Comparison of ENCODE assay signal across 1 cellular context in the genomic region with DNA sequence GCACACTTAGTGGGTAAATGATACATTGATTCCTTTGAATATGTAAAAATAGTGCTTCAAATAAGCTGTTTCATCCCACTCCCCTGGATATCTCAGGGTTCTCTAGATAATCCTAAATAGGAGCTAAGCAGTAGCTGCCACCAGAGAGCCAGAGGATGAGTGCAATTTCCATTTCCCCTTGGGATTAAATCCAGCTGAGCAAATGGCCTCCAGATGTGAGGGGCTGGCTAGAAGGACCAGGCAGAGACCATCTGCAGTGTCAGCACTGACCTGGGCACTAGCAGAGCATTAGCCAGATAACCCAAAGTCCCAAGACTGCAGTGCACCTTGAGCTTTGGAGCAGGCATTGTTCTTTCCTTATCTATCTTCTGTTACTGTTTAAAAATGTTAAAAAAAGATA.
A peak's percentile ranks its signal among the peaks of the same experiment; 100 is the strongest.
TF ChIP-seq lines count a peak whose summit lies in the region.

No MANE protein-coding gene starts in this region.

TF ChIP-seq in HepG2, 621 proteins besides CTCF, POLR2A, EP300 and RAD21:
- TF ChIP-seq ZKSCAN1 (IDR thresholded peaks at IDR 0.05; ENCODE audit: low read length) (no peak), ZNF207 (IDR thresholded peaks at IDR 0.05; ENCODE audit: borderline replicate concordance) (no peak), RBM22 (optimal IDR thresholded peaks at IDR 0.05; ENCODE audit: low read length) (peak; percentile 39), CBX2 (IDR thresholded peaks at IDR 0.05; ENCODE audit: low read depth, low read length) (no peak), CBX2 (CRISPR knock-in tag; IDR thresholded peaks at IDR 0.05; ENCODE audit: low read depth) (no peak), NFYB (CRISPR knock-in tag; IDR thresholded peaks at IDR 0.05) (no peak), SOX6 (IDR thresholded peaks at IDR 0.05) (no peak), SOX6 (CRISPR knock-in tag; IDR thresholded peaks at IDR 0.05) (0 out of 2 replicates have a peak, but pooled peaks have one; percentile 27), SOX13 (IDR thresholded peaks at IDR 0.05) (no peak), SOX13 (CRISPR knock-in tag; conservative IDR thresholded peaks at IDR 0.05 in 1 of 2, IDR thresholded peaks at IDR 0.05 in 1 of 2) (0 out of 4 replicates have a peak, but pooled peaks of 1 of the 2 experiments have one; percentile 32), ZNF891 (CRISPR knock-in tag; IDR thresholded peaks at IDR 0.05) (no peak), ZNF451 (CRISPR knock-in tag; IDR thresholded peaks at IDR 0.05) (no peak), PRMT3 (CRISPR knock-in tag; IDR thresholded peaks at IDR 0.05; ENCODE audit: borderline replicate concordance, low read depth) (no peak), BHLHE40 (IDR thresholded peaks at IDR 0.05; ENCODE audit: low read length) (no peak), DPF2 (CRISPR knock-in tag; IDR thresholded peaks at IDR 0.05; ENCODE audit: borderline replicate concordance, low read depth) (no peak), ZNF687 (CRISPR knock-in tag; IDR thresholded peaks at IDR 0.05) (no peak), EED (CRISPR knock-in tag; IDR thresholded peaks at IDR 0.05) (no peak)
- TF ChIP-seq, protein P1, sequence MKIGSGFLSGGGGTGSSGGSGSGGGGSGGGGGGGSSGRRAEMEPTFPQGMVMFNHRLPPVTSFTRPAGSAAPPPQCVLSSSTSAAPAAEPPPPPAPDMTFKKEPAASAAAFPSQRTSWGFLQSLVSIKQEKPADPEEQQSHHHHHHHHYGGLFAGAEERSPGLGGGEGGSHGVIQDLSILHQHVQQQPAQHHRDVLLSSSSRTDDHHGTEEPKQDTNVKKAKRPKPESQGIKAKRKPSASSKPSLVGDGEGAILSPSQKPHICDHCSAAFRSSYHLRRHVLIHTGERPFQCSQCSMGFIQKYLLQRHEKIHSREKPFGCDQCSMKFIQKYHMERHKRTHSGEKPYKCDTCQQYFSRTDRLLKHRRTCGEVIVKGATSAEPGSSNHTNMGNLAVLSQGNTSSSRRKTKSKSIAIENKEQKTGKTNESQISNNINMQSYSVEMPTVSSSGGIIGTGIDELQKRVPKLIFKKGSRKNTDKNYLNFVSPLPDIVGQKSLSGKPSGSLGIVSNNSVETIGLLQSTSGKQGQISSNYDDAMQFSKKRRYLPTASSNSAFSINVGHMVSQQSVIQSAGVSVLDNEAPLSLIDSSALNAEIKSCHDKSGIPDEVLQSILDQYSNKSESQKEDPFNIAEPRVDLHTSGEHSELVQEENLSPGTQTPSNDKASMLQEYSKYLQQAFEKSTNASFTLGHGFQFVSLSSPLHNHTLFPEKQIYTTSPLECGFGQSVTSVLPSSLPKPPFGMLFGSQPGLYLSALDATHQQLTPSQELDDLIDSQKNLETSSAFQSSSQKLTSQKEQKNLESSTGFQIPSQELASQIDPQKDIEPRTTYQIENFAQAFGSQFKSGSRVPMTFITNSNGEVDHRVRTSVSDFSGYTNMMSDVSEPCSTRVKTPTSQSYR (CRISPR knock-in tag; IDR thresholded peaks at IDR 0.05; ENCODE audit: borderline replicate concordance) = no peak
- TF ChIP-seq, protein P2, sequence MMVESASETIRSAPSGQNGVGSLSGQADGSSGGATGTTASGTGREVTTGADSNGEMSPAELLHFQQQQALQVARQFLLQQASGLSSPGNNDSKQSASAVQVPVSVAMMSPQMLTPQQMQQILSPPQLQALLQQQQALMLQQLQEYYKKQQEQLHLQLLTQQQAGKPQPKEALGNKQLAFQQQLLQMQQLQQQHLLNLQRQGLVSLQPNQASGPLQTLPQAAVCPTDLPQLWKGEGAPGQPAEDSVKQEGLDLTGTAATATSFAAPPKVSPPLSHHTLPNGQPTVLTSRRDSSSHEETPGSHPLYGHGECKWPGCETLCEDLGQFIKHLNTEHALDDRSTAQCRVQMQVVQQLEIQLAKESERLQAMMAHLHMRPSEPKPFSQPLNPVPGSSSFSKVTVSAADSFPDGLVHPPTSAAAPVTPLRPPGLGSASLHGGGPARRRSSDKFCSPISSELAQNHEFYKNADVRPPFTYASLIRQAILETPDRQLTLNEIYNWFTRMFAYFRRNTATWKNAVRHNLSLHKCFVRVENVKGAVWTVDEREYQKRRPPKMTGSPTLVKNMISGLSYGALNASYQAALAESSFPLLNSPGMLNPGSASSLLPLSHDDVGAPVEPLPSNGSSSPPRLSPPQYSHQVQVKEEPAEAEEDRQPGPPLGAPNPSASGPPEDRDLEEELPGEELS (CRISPR knock-in tag; IDR thresholded peaks at IDR 0.05) = no peak
- TF ChIP-seq, protein P3, sequence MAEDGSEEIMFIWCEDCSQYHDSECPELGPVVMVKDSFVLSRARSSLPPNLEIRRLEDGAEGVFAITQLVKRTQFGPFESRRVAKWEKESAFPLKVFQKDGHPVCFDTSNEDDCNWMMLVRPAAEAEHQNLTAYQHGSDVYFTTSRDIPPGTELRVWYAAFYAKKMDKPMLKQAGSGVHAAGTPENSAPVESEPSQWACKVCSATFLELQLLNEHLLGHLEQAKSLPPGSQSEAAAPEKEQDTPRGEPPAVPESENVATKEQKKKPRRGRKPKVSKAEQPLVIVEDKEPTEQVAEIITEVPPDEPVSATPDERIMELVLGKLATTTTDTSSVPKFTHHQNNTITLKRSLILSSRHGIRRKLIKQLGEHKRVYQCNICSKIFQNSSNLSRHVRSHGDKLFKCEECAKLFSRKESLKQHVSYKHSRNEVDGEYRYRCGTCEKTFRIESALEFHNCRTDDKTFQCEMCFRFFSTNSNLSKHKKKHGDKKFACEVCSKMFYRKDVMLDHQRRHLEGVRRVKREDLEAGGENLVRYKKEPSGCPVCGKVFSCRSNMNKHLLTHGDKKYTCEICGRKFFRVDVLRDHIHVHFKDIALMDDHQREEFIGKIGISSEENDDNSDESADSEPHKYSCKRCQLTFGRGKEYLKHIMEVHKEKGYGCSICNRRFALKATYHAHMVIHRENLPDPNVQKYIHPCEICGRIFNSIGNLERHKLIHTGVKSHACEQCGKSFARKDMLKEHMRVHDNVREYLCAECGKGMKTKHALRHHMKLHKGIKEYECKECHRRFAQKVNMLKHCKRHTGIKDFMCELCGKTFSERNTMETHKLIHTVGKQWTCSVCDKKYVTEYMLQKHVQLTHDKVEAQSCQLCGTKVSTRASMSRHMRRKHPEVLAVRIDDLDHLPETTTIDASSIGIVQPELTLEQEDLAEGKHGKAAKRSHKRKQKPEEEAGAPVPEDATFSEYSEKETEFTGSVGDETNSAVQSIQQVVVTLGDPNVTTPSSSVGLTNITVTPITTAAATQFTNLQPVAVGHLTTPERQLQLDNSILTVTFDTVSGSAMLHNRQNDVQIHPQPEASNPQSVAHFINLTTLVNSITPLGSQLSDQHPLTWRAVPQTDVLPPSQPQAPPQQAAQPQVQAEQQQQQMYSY (CRISPR knock-in tag; IDR thresholded peaks at IDR 0.05) = no peak
- TF ChIP-seq, protein P4, sequence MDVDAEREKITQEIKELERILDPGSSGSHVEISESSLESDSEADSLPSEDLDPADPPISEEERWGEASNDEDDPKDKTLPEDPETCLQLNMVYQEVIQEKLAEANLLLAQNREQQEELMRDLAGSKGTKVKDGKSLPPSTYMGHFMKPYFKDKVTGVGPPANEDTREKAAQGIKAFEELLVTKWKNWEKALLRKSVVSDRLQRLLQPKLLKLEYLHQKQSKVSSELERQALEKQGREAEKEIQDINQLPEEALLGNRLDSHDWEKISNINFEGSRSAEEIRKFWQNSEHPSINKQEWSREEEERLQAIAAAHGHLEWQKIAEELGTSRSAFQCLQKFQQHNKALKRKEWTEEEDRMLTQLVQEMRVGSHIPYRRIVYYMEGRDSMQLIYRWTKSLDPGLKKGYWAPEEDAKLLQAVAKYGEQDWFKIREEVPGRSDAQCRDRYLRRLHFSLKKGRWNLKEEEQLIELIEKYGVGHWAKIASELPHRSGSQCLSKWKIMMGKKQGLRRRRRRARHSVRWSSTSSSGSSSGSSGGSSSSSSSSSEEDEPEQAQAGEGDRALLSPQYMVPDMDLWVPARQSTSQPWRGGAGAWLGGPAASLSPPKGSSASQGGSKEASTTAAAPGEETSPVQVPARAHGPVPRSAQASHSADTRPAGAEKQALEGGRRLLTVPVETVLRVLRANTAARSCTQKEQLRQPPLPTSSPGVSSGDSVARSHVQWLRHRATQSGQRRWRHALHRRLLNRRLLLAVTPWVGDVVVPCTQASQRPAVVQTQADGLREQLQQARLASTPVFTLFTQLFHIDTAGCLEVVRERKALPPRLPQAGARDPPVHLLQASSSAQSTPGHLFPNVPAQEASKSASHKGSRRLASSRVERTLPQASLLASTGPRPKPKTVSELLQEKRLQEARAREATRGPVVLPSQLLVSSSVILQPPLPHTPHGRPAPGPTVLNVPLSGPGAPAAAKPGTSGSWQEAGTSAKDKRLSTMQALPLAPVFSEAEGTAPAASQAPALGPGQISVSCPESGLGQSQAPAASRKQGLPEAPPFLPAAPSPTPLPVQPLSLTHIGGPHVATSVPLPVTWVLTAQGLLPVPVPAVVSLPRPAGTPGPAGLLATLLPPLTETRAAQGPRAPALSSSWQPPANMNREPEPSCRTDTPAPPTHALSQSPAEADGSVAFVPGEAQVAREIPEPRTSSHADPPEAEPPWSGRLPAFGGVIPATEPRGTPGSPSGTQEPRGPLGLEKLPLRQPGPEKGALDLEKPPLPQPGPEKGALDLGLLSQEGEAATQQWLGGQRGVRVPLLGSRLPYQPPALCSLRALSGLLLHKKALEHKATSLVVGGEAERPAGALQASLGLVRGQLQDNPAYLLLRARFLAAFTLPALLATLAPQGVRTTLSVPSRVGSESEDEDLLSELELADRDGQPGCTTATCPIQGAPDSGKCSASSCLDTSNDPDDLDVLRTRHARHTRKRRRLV (CRISPR knock-in tag; IDR thresholded peaks at IDR 0.05) = no peak
- TF ChIP-seq, protein P5, sequence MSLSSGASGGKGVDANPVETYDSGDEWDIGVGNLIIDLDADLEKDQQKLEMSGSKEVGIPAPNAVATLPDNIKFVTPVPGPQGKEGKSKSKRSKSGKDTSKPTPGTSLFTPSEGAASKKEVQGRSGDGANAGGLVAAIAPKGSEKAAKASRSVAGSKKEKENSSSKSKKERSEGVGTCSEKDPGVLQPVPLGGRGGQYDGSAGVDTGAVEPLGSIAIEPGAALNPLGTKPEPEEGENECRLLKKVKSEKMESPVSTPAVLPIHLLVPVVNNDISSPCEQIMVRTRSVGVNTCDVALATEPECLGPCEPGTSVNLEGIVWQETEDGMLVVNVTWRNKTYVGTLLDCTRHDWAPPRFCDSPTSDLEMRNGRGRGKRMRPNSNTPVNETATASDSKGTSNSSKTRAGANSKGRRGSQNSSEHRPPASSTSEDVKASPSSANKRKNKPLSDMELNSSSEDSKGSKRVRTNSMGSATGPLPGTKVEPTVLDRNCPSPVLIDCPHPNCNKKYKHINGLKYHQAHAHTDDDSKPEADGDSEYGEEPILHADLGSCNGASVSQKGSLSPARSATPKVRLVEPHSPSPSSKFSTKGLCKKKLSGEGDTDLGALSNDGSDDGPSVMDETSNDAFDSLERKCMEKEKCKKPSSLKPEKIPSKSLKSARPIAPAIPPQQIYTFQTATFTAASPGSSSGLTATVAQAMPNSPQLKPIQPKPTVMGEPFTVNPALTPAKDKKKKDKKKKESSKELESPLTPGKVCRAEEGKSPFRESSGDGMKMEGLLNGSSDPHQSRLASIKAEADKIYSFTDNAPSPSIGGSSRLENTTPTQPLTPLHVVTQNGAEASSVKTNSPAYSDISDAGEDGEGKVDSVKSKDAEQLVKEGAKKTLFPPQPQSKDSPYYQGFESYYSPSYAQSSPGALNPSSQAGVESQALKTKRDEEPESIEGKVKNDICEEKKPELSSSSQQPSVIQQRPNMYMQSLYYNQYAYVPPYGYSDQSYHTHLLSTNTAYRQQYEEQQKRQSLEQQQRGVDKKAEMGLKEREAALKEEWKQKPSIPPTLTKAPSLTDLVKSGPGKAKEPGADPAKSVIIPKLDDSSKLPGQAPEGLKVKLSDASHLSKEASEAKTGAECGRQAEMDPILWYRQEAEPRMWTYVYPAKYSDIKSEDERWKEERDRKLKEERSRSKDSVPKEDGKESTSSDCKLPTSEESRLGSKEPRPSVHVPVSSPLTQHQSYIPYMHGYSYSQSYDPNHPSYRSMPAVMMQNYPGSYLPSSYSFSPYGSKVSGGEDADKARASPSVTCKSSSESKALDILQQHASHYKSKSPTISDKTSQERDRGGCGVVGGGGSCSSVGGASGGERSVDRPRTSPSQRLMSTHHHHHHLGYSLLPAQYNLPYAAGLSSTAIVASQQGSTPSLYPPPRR (CRISPR knock-in tag; IDR thresholded peaks at IDR 0.05; ENCODE audit: borderline replicate concordance) = no peak
